Comparison of ENCODE assay signal across 1 cellular context in genomic region chr5:103464801-103465484, GRCh38.
TF ChIP-seq lines count a peak whose summit lies in the region.

No MANE protein-coding gene starts in this region.

TF ChIP-seq in SK-N-SH treated with all-trans-retinoic acid at 6 μM for 48 hours, 23 proteins besides CTCF, POLR2A, EP300 and RAD21 (continued from another document):
- TF ChIP-seq POU6F1 (CRISPR knock-in tag; IDR thresholded peaks at IDR 0.05; ENCODE audit: borderline replicate concordance, low read depth): no peak
